18 cellular contexts compared by ENCODE assay signal in the genomic region with DNA sequence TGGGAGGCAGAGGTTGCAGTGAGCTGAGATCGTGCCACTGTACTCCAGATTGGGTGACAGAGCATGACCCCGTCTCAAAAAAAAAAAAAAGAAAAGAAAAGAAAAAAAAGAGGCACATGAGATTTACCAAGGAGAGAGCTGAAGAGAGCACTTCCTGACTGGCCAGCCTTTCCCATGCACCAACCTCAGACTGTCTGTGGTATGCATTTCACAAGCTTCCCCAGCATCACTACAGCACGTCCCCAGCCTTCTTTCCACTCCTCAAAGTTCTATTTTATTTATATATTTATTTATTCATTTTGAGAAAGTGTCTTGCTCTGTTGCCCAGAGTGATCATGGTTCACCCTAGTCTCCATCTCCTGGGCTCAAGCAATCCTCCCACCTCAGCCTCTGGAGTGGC.
"Had no signal": no experiment of that assay in that cellular context is flagged by ENCODE, and none has a peak within 500 bp of the region (broad histone marks: within the 10 kb centered on the region; RNA-seq: fewer than 3 reads in every experiment).

No MANE protein-coding gene starts in this region.

- H3K4me1 ChIP-seq: body of pancreas, esophagus muscularis mucosa had no signal

- H3K27me3 ChIP-seq: body of pancreas had no signal

- ATAC-seq: activated CD8-positive, alpha-beta T cell treated with anti-CD3 and anti-CD28 coated beads for 36 hours; body of pancreas; naive thymus-derived CD8-positive, alpha-beta T cell; stimulated activated memory B cell treated with anti-CD40 and anti-IgM and Interleukin-4, amounts not matched to agents 10 μg/mL and 1 μg/mL and 100 μg/mL, for 72 hours; WTC11 had no signal

- H3K4me3 ChIP-seq: body of pancreas, coronary artery, esophagus muscularis mucosa had no signal

- H3K9me3 ChIP-seq: body of pancreas, esophagus muscularis mucosa had no signal

- DNase-seq: activated CD4-positive, alpha-beta T cell treated with anti-CD3 and anti-CD28 coated beads for 48 hours; activated CD8-positive, alpha-beta T cell treated with anti-CD3 and anti-CD28 coated beads for 36 hours; activated effector memory CD4-positive, alpha-beta T cell treated with anti-CD3 and anti-CD28 coated beads, Interleukin-2, amount 50 U/mL, for 16 hours; activated T-cell treated with anti-CD3 and anti-CD28 coated beads, Interleukin-2, amount 50 U/mL, for 48 hours; amygdala; body of pancreas; central memory CD4-positive, alpha-beta T cell; effector CD4-positive, alpha-beta T cell; foreskin melanocyte; kidney glomerular epithelial cell; left ventricle myocardium superior; naive thymus-derived CD8-positive, alpha-beta T cell; retina; stimulated activated CD4-positive, alpha-beta T cell treated with anti-CD3 and anti-CD28 coated beads, Interleukin-2, amount 100 ng/mL, for 48 hours had no signal

- H3K36me3 ChIP-seq: esophagus muscularis mucosa had no signal

- H3K27ac ChIP-seq: body of pancreas, coronary artery, esophagus muscularis mucosa had no signal
